ENCODE assay signal across 21 cellular contexts in genomic region chr15:41911691-41912345, GRCh38. TPM values are rescaled to one million over a fixed set of nuclear protein-coding genes. Genes with fewer than 3 reads are reported as not detected.
DNase-seq lines count a peak whose midpoint lies in the region; ATAC-seq and TF ChIP-seq lines count a peak whose summit lies in the region.
"Had no signal": no experiment of that assay in that cellular context is flagged by ENCODE, and none has a peak within 500 bp of the region (broad histone marks: within the 10 kb centered on the region; RNA-seq: fewer than 3 reads in every experiment).

No MANE protein-coding gene starts in this region.

- no peaks in the 10 kb centered on the region for H3K9me3 ChIP-seq in esophagus muscularis mucosa

- peaks cover 11 to 49% (median 27%) of the 10 kb centered on the region in 4 donors for H3K36me3 ChIP-seq in esophagus muscularis mucosa

- no peaks in the 10 kb centered on the region for H3K9me3 Mint-ChIP-seq in activated T-cell treated with anti-CD3 and anti-CD28 coated beads, Interleukin-2, amount 50 U/mL, for 24 hours
- no peaks in the 10 kb centered on the region for H3K9me3 Mint-ChIP-seq in activated T-cell treated with anti-CD3 and anti-CD28 coated beads, Interleukin-2, amount 50 U/mL, for 72 hours
- peaks cover 0 to 2% of the 10 kb centered on the region in 2 donors for H3K9me3 Mint-ChIP-seq in stimulated activated naive B cell treated with anti-CD40 and anti-IgM and Interleukin-4, amounts not matched to agents 10 μg/mL and 1 μg/mL and 100 μg/mL, for 72 hours
- H3K9me3 Mint-ChIP-seq: activated naive CD4-positive, alpha-beta T cell treated with anti-CD3 and anti-CD28 coated beads for 36 hours; CD4-positive, CD25-positive, alpha-beta regulatory T cell; HFFc6; naive thymus-derived CD8-positive, alpha-beta T cell had no signal

- no peak for DNase-seq in activated T-cell treated with anti-CD3 and anti-CD28 coated beads, Interleukin-2, amount 50 U/mL, for 24 hours
- DNase-seq in activated T-cell treated with anti-CD3 and anti-CD28 coated beads, Interleukin-2, amount 50 U/mL, for 72 hours, result no peak
- DNase-seq in NCI-H2196 (lab: John Stamatoyannopoulos, UW; ENCODE audit: unreplicated experiment), result peak; percentile 64
- no peak for DNase-seq in esophagus muscularis mucosa (ENCODE audit: extremely low spot score)
- DNase-seq in stimulated activated naive B cell treated with anti-CD40 and anti-IgM and Interleukin-4, amounts not matched to agents 10 μg/mL and 1 μg/mL and 100 μg/mL, for 72 hours, result no peak
- DNase-seq in effector CD8-positive, alpha-beta T cell (lab: John Stamatoyannopoulos, UW), result no peak
- DNase-seq in effector CD4-positive, alpha-beta T cell, result no peak
- DNase-seq: activated naive CD4-positive, alpha-beta T cell treated with anti-CD3 and anti-CD28 coated beads for 36 hours; activated T-cell treated with anti-CD3 and anti-CD28 coated beads for 4 hours; CD4-positive, CD25-positive, alpha-beta regulatory T cell; DND-41; HFFc6; hippocampal formation; islet precursor cell; naive thymus-derived CD8-positive, alpha-beta T cell; NCI-H1436; NCI-H345; NK-92 treated with Interleukin-12 subunit alpha and Interleukin-12 subunit beta, amount 100 ng/mL, for 24 hours; stimulated activated CD4-positive, alpha-beta T cell treated with anti-CD3 and anti-CD28 coated beads, Interleukin-2, amount 100 ng/mL, for 48 hours had no signal

- H3K4me3 ChIP-seq in esophagus muscularis mucosa, result no peak overlapping the region
- H3K4me3 ChIP-seq: skin epidermis had no signal

- H3K4me3 Mint-ChIP-seq in activated T-cell treated with anti-CD3 and anti-CD28 coated beads, Interleukin-2, amount 50 U/mL, for 24 hours, result no peak overlapping the region
- H3K4me3 Mint-ChIP-seq in activated T-cell treated with anti-CD3 and anti-CD28 coated beads, Interleukin-2, amount 50 U/mL, for 72 hours, result no peak overlapping the region
- H3K4me3 Mint-ChIP-seq in stimulated activated naive B cell treated with anti-CD40 and anti-IgM and Interleukin-4, amounts not matched to agents 10 μg/mL and 1 μg/mL and 100 μg/mL, for 72 hours, result no peak overlapping the region
- H3K4me3 Mint-ChIP-seq: activated naive CD4-positive, alpha-beta T cell treated with anti-CD3 and anti-CD28 coated beads for 36 hours; CD4-positive, CD25-positive, alpha-beta regulatory T cell; HFFc6; naive thymus-derived CD8-positive, alpha-beta T cell had no signal

- intact Hi-C loops in esophagus muscularis mucosa (cut with DNase I), result no loop called here

- H3K36me3 Mint-ChIP-seq in activated T-cell treated with anti-CD3 and anti-CD28 coated beads, Interleukin-2, amount 50 U/mL, for 24 hours (ENCODE audit: low read depth), result peaks cover 78% of the 10 kb centered on the region
- peaks cover 2 to 14% of the 10 kb centered on the region in 2 donors for H3K36me3 Mint-ChIP-seq in activated T-cell treated with anti-CD3 and anti-CD28 coated beads, Interleukin-2, amount 50 U/mL, for 72 hours (ENCODE audit: insufficient read depth in 2 of 2)
- H3K36me3 Mint-ChIP-seq in stimulated activated naive B cell treated with anti-CD40 and anti-IgM and Interleukin-4, amounts not matched to agents 10 μg/mL and 1 μg/mL and 100 μg/mL, for 72 hours, result peaks cover 69 to 74% of the 10 kb centered on the region in 2 donors

- H3K27me3 Mint-ChIP-seq in activated T-cell treated with anti-CD3 and anti-CD28 coated beads, Interleukin-2, amount 50 U/mL, for 24 hours, result no peaks in the 10 kb centered on the region
- H3K27me3 Mint-ChIP-seq in activated T-cell treated with anti-CD3 and anti-CD28 coated beads, Interleukin-2, amount 50 U/mL, for 72 hours (ENCODE audit: low read depth), result no peaks in the 10 kb centered on the region
- no peaks in the 10 kb centered on the region for H3K27me3 Mint-ChIP-seq in stimulated activated naive B cell treated with anti-CD40 and anti-IgM and Interleukin-4, amounts not matched to agents 10 μg/mL and 1 μg/mL and 100 μg/mL, for 72 hours
- H3K27me3 Mint-ChIP-seq: CD4-positive, CD25-positive, alpha-beta regulatory T cell; naive thymus-derived CD8-positive, alpha-beta T cell had no signal

- peaks cover 6% of the 10 kb centered on the region for H3K4me1 Mint-ChIP-seq in activated T-cell treated with anti-CD3 and anti-CD28 coated beads, Interleukin-2, amount 50 U/mL, for 24 hours (ENCODE audit: low read depth)
- H3K4me1 Mint-ChIP-seq in activated T-cell treated with anti-CD3 and anti-CD28 coated beads, Interleukin-2, amount 50 U/mL, for 72 hours (ENCODE audit: low read depth), result peaks cover 7% of the 10 kb centered on the region
- H3K4me1 Mint-ChIP-seq in stimulated activated naive B cell treated with anti-CD40 and anti-IgM and Interleukin-4, amounts not matched to agents 10 μg/mL and 1 μg/mL and 100 μg/mL, for 72 hours, result peaks cover 25 to 49% of the 10 kb centered on the region in 2 donors

- no peaks in the 10 kb centered on the region for H3K27me3 ChIP-seq in esophagus muscularis mucosa

- no peak for ATAC-seq in activated T-cell treated with anti-CD3 and anti-CD28 coated beads, Interleukin-2, amount 50 U/mL, for 72 hours (replicated peaks in 1 of 2)
- ATAC-seq in stimulated activated naive B cell treated with anti-CD40 and anti-IgM and Interleukin-4, amounts not matched to agents 10 μg/mL and 1 μg/mL and 100 μg/mL, for 72 hours (replicated peaks), result no peak
- ATAC-seq in GM18873 (IDR thresholded peaks at IDR 0.05; ENCODE audit: low FRiP score, unreplicated experiment), result no peak
- ATAC-seq: naive thymus-derived CD8-positive, alpha-beta T cell had no signal

- H3K27ac Mint-ChIP-seq in activated T-cell treated with anti-CD3 and anti-CD28 coated beads, Interleukin-2, amount 50 U/mL, for 24 hours, result peak overlapping the region; percentile 77
- no peak overlapping the region for H3K27ac Mint-ChIP-seq in activated T-cell treated with anti-CD3 and anti-CD28 coated beads, Interleukin-2, amount 50 U/mL, for 72 hours
- peak overlapping the region; percentile 77 for H3K27ac Mint-ChIP-seq in stimulated activated naive B cell treated with anti-CD40 and anti-IgM and Interleukin-4, amounts not matched to agents 10 μg/mL and 1 μg/mL and 100 μg/mL, for 72 hours
- H3K27ac Mint-ChIP-seq: activated naive CD4-positive, alpha-beta T cell treated with anti-CD3 and anti-CD28 coated beads for 36 hours; HFFc6 had no signal

- 81% methylated on average over 9 of the region's 14 CpGs for WGBS in esophagus muscularis mucosa

- peak overlapping the region in 3 of 4 donors; percentile 1 to 14 (median 13) for H3K27ac ChIP-seq in esophagus muscularis mucosa (replicated peaks in 1 of 4)

- TF ChIP-seq CTCF in esophagus muscularis mucosa (IDR thresholded peaks at IDR 0.05), result no peak

- TF ChIP-seq EP300 in esophagus muscularis mucosa (IDR thresholded peaks at IDR 0.05), result no peak

- peaks cover 25 to 44% (median 38%) of the 10 kb centered on the region in 4 donors for H3K4me1 ChIP-seq in esophagus muscularis mucosa

- no peak for TF ChIP-seq POLR2A in esophagus muscularis mucosa (IDR thresholded peaks at IDR 0.05; ENCODE audit: low read depth)

RNA-seq across cellular contexts. Expression of gene SPTBN5, which starts 18.0 kb away (rescaled TPM):
- total RNA-seq in activated T-cell treated with anti-CD3 and anti-CD28 coated beads, Interleukin-2, amount 50 U/mL, for 72 hours, result 1 to 10 TPM in 1 of 2 donors, under 1 TPM in 1; 0.41 to 1.7 TPM
- 1 to 10 TPM in 2 of 4 donors, under 1 TPM in 2; 0.17 to 1.2 (median 0.68) TPM for total RNA-seq in esophagus muscularis mucosa
